In genomic region chr19:39093761-39094160, GRCh38 we compare ENCODE assay signal across 13 cellular contexts. TPM values are rescaled to one million over a fixed set of nuclear protein-coding genes. Genes with fewer than 3 reads are reported as not detected.
DNase-seq lines count a peak whose midpoint lies in the region; TF ChIP-seq lines count a peak whose summit lies in the region.
"Had no signal": no experiment of that assay in that cellular context is flagged by ENCODE, and none has a peak within 500 bp of the region (broad histone marks: within the 10 kb centered on the region; RNA-seq: fewer than 3 reads in every experiment).

No MANE protein-coding gene starts in this region.

- no peak for DNase-seq in activated T-cell treated with anti-CD3 and anti-CD28 coated beads, Interleukin-2, amount 50 U/mL, for 24 hours
- DNase-seq in activated T-cell treated with anti-CD3 and anti-CD28 coated beads for 4 hours = no peak
- DNase-seq in NOMO-1 (lab: John Stamatoyannopoulos, UW; ENCODE audit: unreplicated experiment in 2 of 2) = peak; percentile 64 to 90
- DNase-seq in mammary epithelial cell = peak; percentile 56
- DNase-seq in osteoblast (ENCODE audit: insufficient read length, low spot score, missing footprints) = peak; percentile 83
- no peak for DNase-seq in NCI-H748 treated with DMSO at 0.1 percent for 48 hours (lab: John Stamatoyannopoulos, UW)
- DNase-seq in DMS79 (lab: John Stamatoyannopoulos, UW) = no peak
- DNase-seq in left ventricle myocardium inferior = no peak
- DNase-seq: ACHN; activated CD4-positive, alpha-beta T cell treated with anti-CD3 and anti-CD28 coated beads for 4 hours; NCI-H1048; T-helper 17 cell had no signal

- H3K36me3 ChIP-seq in mammary epithelial cell (ENCODE audit: insufficient read depth, low read length) (no peaks in the 10 kb centered on the region), osteoblast (ENCODE audit: insufficient read depth, low read length) (no peaks in the 10 kb centered on the region), left ventricle myocardium inferior (no peaks in the 10 kb centered on the region)

- no peak overlapping the region for H3K27ac ChIP-seq in mammary epithelial cell (ENCODE audit: insufficient read depth, low read depth, low read length)
- no peak overlapping the region for H3K27ac ChIP-seq in osteoblast (ENCODE audit: low read depth, low read length)
- H3K27ac ChIP-seq in left ventricle myocardium inferior (replicated peaks) = no peak overlapping the region

- H3K9ac ChIP-seq in mammary epithelial cell (ENCODE audit: insufficient read depth, low read length) = no peak overlapping the region

- H3K4me2 ChIP-seq in mammary epithelial cell (ENCODE audit: insufficient read depth, low read depth, low read length) (no peak overlapping the region), osteoblast (ENCODE audit: insufficient read depth, low read length) (no peak overlapping the region)

- H4K20me1 ChIP-seq in mammary epithelial cell (ENCODE audit: insufficient read depth, low read length) = no peaks in the 10 kb centered on the region
- no peaks in the 10 kb centered on the region for H4K20me1 ChIP-seq in osteoblast (ENCODE audit: insufficient read depth, low read length)

- WGBS in mammary epithelial cell (ENCODE audit: low coverage, missing lambda C conversion rate) = 81% methylated on average over 3 of the region's 3 CpGs

- CTCF ChIA-PET in mammary epithelial cell (lab: Charles Lee; ENCODE audit: low non-redundant PET) = no interaction called here

- H3K27ac Mint-ChIP-seq in activated T-cell treated with anti-CD3 and anti-CD28 coated beads, Interleukin-2, amount 50 U/mL, for 24 hours = peak overlapping the region; percentile 31
- H3K27ac Mint-ChIP-seq: activated T-helper 2 cell treated with anti-CD3 and anti-CD28 coated beads, Interferon-gamma antibody, Interleukin-2, Interleukin-4, amounts not matched to agents 10 μg/mL and 5 μg/mL and 100 μg/mL, durations not matched to agents 14 hours and 24 hours and 36 hours; T-helper 17 cell had no signal

- H2AFZ ChIP-seq in mammary epithelial cell (ENCODE audit: low read depth, low read length) = no peak overlapping the region
- H2AFZ ChIP-seq in osteoblast (ENCODE audit: low read length) = no peak overlapping the region

- no peaks in the 10 kb centered on the region for H3K9me3 ChIP-seq in mammary epithelial cell (replicated peaks; ENCODE audit: insufficient read depth, low read length)
- H3K9me3 ChIP-seq in osteoblast (ENCODE audit: low read depth, low read length) = no peaks in the 10 kb centered on the region
- H3K9me3 ChIP-seq in left ventricle myocardium inferior (replicated peaks) = no peaks in the 10 kb centered on the region

- H3K79me2 ChIP-seq in mammary epithelial cell (ENCODE audit: insufficient read depth, low read length) = no peaks in the 10 kb centered on the region
- no peaks in the 10 kb centered on the region for H3K79me2 ChIP-seq in osteoblast (ENCODE audit: insufficient read depth, low read length)

- TF ChIP-seq CTCF in mammary epithelial cell (conservative IDR thresholded peaks at IDR 0.05 in 1 of 2, IDR thresholded peaks at IDR 0.05 in 1 of 2; ENCODE audit: extremely low read depth in 1 of 2, insufficient read depth in 1 of 2, low read depth in 1 of 2, low read length in 2 of 2) = no peak
- no peak for TF ChIP-seq CTCF in osteoblast (IDR thresholded peaks at IDR 0.05; ENCODE audit: extremely low read depth, low read depth, low read length)
- no peak for TF ChIP-seq CTCF in left ventricle myocardium inferior (IDR thresholded peaks at IDR 0.05; ENCODE audit: borderline replicate concordance)

- H3K36me3 Mint-ChIP-seq in activated T-cell treated with anti-CD3 and anti-CD28 coated beads, Interleukin-2, amount 50 U/mL, for 24 hours (ENCODE audit: low read depth) = no peaks in the 10 kb centered on the region

- intact Hi-C loops in mammary epithelial cell (cut with micrococcal nuclease) (no loop called here), left ventricle myocardium inferior (cut with micrococcal nuclease) (no loop called here)

- H3K27me3 Mint-ChIP-seq in activated T-cell treated with anti-CD3 and anti-CD28 coated beads, Interleukin-2, amount 50 U/mL, for 24 hours = peaks cover 30% of the 10 kb centered on the region

- dilution Hi-C loops in mammary epithelial cell (cut with HindIII; ENCODE audit: low sequenced_read_pairs) = no loop called here

- no peaks in the 10 kb centered on the region for H3K27me3 ChIP-seq in mammary epithelial cell (ENCODE audit: insufficient read depth, low read length)
- H3K27me3 ChIP-seq in osteoblast (ENCODE audit: insufficient read depth, low read length) = no peaks in the 10 kb centered on the region
- peaks cover 100% of the 10 kb centered on the region for H3K27me3 ChIP-seq in left ventricle myocardium inferior (ENCODE audit: low read depth)

- H3K9me3 Mint-ChIP-seq in activated T-cell treated with anti-CD3 and anti-CD28 coated beads, Interleukin-2, amount 50 U/mL, for 24 hours = no peaks in the 10 kb centered on the region
- H3K9me3 Mint-ChIP-seq: activated T-helper 2 cell treated with anti-CD3 and anti-CD28 coated beads, Interferon-gamma antibody, Interleukin-2, Interleukin-4, amounts not matched to agents 10 μg/mL and 5 μg/mL and 100 μg/mL, durations not matched to agents 14 hours and 24 hours and 36 hours had no signal

- H3K4me1 ChIP-seq in mammary epithelial cell (ENCODE audit: insufficient read depth, low read length) (no peaks in the 10 kb centered on the region), osteoblast (ENCODE audit: insufficient read depth, low read length) (peaks cover 11% of the 10 kb centered on the region), left ventricle myocardium inferior (no peaks in the 10 kb centered on the region)

- no peak overlapping the region for H3K4me3 ChIP-seq in mammary epithelial cell (replicated peaks in 1 of 3; ENCODE audit: insufficient read depth in 1 of 3, low read depth in 2 of 3, low read length in 3 of 3)
- no peak overlapping the region for H3K4me3 ChIP-seq in osteoblast (ENCODE audit: insufficient read depth, low read length)
- H3K4me3 ChIP-seq in left ventricle myocardium inferior = no peak overlapping the region

- no peak overlapping the region for H3K4me3 Mint-ChIP-seq in activated T-cell treated with anti-CD3 and anti-CD28 coated beads, Interleukin-2, amount 50 U/mL, for 24 hours
- H3K4me3 Mint-ChIP-seq: T-helper 17 cell had no signal

- in situ Hi-C loops in mammary epithelial cell (cut with MboI; ENCODE audit: low sequenced_read_pairs in 2 of 2) = no loop called here

- H3K4me1 Mint-ChIP-seq in activated T-cell treated with anti-CD3 and anti-CD28 coated beads, Interleukin-2, amount 50 U/mL, for 24 hours (ENCODE audit: low read depth) = peaks cover 7% of the 10 kb centered on the region

- BruUV-seq in mammary epithelial cell (replicated peaks; lab: Mats Ljungman, UMichigan) = no TSS peak

RNA-seq across cellular contexts. Expression of gene ACP7, which starts 9.6 kb away (rescaled TPM):
- total RNA-seq in mammary epithelial cell = 1 to 10 TPM; 3.3 to 4.4 TPM
- polyA plus RNA-seq in mammary epithelial cell = 1.3 TPM
- not detected for polyA minus RNA-seq in mammary epithelial cell
- 0.29 TPM in 1 of 2 replicates, not detected in the other for total RNA-seq in osteoblast
- not detected for total RNA-seq in left ventricle myocardium inferior
- total RNA-seq: activated T-helper 2 cell treated with anti-CD3 and anti-CD28 coated beads, Interferon-gamma antibody, Interleukin-2, Interleukin-4, amounts not matched to agents 10 μg/mL and 5 μg/mL and 100 μg/mL, durations not matched to agents 14 hours and 24 hours and 36 hours; T-helper 17 cell had no signal

RNA-seq across cellular contexts. Expression of gene PAK4, which starts 31.8 kb away (rescaled TPM):
- total RNA-seq in mammary epithelial cell = 10 to 100 TPM in 1 of 2 donors, 1 to 10 TPM in 1; 8.8 to 45.1 TPM
- 25.8 TPM for polyA plus RNA-seq in mammary epithelial cell
- polyA minus RNA-seq in mammary epithelial cell = 58.1 TPM
- 6.8 and 9.4 TPM in 2 replicates for total RNA-seq in osteoblast
- 17.0 TPM for total RNA-seq in left ventricle myocardium inferior

Comparison
In these comparisons a context has a peak if more than half of its experiments do, and no peak if none do; other contexts are left out.
1. DNase-seq: peak in NOMO-1 (2 of 2), mammary epithelial cell (single experiment) and osteoblast (single experiment); none in activated T-cell treated with anti-CD3 and anti-CD28 coated beads, Interleukin-2, amount 50 U/mL, for 24 hours (single experiment), activated T-cell treated with anti-CD3 and anti-CD28 coated beads for 4 hours (single experiment), NCI-H748 treated with DMSO at 0.1 percent for 48 hours (single experiment), DMS79 (single experiment) and left ventricle myocardium inferior (single experiment).